In genomic region chr11:3913921-3914320, GRCh38 we compare ENCODE assay signal across 15 cellular contexts. TPM values are rescaled to one million over a fixed set of nuclear protein-coding genes. Genes with fewer than 3 reads are reported as not detected.
A peak's percentile ranks its signal among the peaks of the same experiment; 100 is the strongest.
DNase-seq lines count a peak whose midpoint lies in the region; ATAC-seq and TF ChIP-seq lines count a peak whose summit lies in the region.
"Had no signal": no experiment of that assay in that cellular context is flagged by ENCODE, and none has a peak within 500 bp of the region (broad histone marks: within the 10 kb centered on the region; RNA-seq: fewer than 3 reads in every experiment).

No MANE protein-coding gene starts in this region.

- no peaks in the 10 kb centered on the region for H3K27me3 Mint-ChIP-seq in CD14-positive monocyte (ENCODE audit: low read depth in 3 of 3)
- no peaks in the 10 kb centered on the region for H3K27me3 Mint-ChIP-seq in central memory CD8-positive, alpha-beta T cell
- H3K27me3 Mint-ChIP-seq in naive B cell = no peaks in the 10 kb centered on the region
- H3K27me3 Mint-ChIP-seq: CD4-positive, CD25-positive, alpha-beta regulatory T cell had no signal

- H3K4me3 Mint-ChIP-seq in CD14-positive monocyte = peak overlapping the region in 1 of 2 donors; percentile 57
- H3K4me3 Mint-ChIP-seq in central memory CD8-positive, alpha-beta T cell = no peak overlapping the region
- no peak overlapping the region for H3K4me3 Mint-ChIP-seq in naive B cell

- ATAC-seq in central memory CD8-positive, alpha-beta T cell (replicated peaks; ENCODE audit: extremely low read depth, poor library complexity, severe bottlenecking) = no peak
- ATAC-seq in naive B cell (ENCODE audit: low read depth in 2 of 2) (no peak), HG02884 (IDR thresholded peaks at IDR 0.05; ENCODE audit: unreplicated experiment) (no peak), mucosa of descending colon (no peak)

- H3K4me1 Mint-ChIP-seq in CD14-positive monocyte (peaks cover 82% of the 10 kb centered on the region), naive B cell (peaks cover 63 to 88% (median 65%) of the 10 kb centered on the region in 3 donors)
- H3K4me1 Mint-ChIP-seq in central memory CD8-positive, alpha-beta T cell = peaks cover 73% of the 10 kb centered on the region

- peaks cover 7% of the 10 kb centered on the region for H3K4me1 ChIP-seq in mucosa of descending colon (ENCODE audit: low read depth)

- peaks cover 5 to 6% of the 10 kb centered on the region in 2 donors for H3K36me3 Mint-ChIP-seq in CD14-positive monocyte
- H3K36me3 Mint-ChIP-seq in central memory CD8-positive, alpha-beta T cell (ENCODE audit: insufficient read depth) = no peaks in the 10 kb centered on the region
- H3K36me3 Mint-ChIP-seq in naive B cell = peaks cover 4 to 8% of the 10 kb centered on the region in 2 donors

- no peak overlapping the region for H3K4me3 ChIP-seq in mucosa of descending colon

- H3K36me3 ChIP-seq in mucosa of descending colon (ENCODE audit: low read depth) = no peaks in the 10 kb centered on the region

- H3K9me3 ChIP-seq in mucosa of descending colon = no peaks in the 10 kb centered on the region

- TF ChIP-seq CTCF in CD14-positive monocyte (IDR thresholded peaks at IDR 0.05) (no peak), mucosa of descending colon (IDR thresholded peaks at IDR 0.05) (no peak)

- no peaks in the 10 kb centered on the region for H3K9me3 Mint-ChIP-seq in CD14-positive monocyte
- H3K9me3 Mint-ChIP-seq in central memory CD8-positive, alpha-beta T cell = no peaks in the 10 kb centered on the region
- H3K9me3 Mint-ChIP-seq in naive B cell = no peaks in the 10 kb centered on the region
- H3K9me3 Mint-ChIP-seq: CD4-positive, CD25-positive, alpha-beta regulatory T cell had no signal

- intact Hi-C loops in CD14-positive monocyte (cut with micrococcal nuclease) = no loop called here
- intact Hi-C loops in mucosa of descending colon (cut with DNase I, micrococcal nuclease) = no loop called here

- H3K27ac Mint-ChIP-seq in CD14-positive monocyte (peak overlapping the region; percentile 86 to 98 (median 92)), naive B cell (peak overlapping the region in 4 of 6 donors; percentile 34 to 92 (median 68))
- peak overlapping the region; percentile 56 for H3K27ac Mint-ChIP-seq in central memory CD8-positive, alpha-beta T cell (ENCODE audit: low read depth)

- DNase-seq in CD14-positive monocyte (ENCODE audit: low spot score) (no peak), MV-4-11 (lab: John Stamatoyannopoulos, UW) (peak; percentile 34), naive B cell (no peak), mucosa of descending colon (no peak), DMS53 treated with DMSO at 0.1 percent for 48 hours (lab: John Stamatoyannopoulos, UW; ENCODE audit: unreplicated experiment) (no peak)
- DNase-seq in central memory CD8-positive, alpha-beta T cell (ENCODE audit: low spot score in 2 of 2) = no peak
- no peak for DNase-seq in activated CD8-positive, alpha-beta memory T cell treated with anti-CD3 and anti-CD28 coated beads for 24 hours
- DNase-seq: CD4-positive, CD25-positive, alpha-beta regulatory T cell; GF-D8; NCI-H1092; NCI-H187; NCI-H69; NK-92 treated with Interleukin-12 subunit alpha and Interleukin-12 subunit beta, amount 100 ng/mL, for 24 hours; Right ventricle myocardium superior had no signal

RNA-seq across cellular contexts. Expression of gene STIM1, which starts 58.5 kb away (rescaled TPM):
- 10 to 100 TPM; 14.0 to 21.0 TPM for polyA plus RNA-seq in CD14-positive monocyte
- polyA plus RNA-seq in naive B cell (ENCODE audit: low read depth in 6 of 6) = 10 to 100 TPM; 29.1 to 51.9 (median 35.0) TPM
- 10 to 100 TPM; 56.1 to 74.8 (median 72.5) TPM for total RNA-seq in mucosa of descending colon
